9 cellular contexts compared by ENCODE assay signal in the genomic region with DNA sequence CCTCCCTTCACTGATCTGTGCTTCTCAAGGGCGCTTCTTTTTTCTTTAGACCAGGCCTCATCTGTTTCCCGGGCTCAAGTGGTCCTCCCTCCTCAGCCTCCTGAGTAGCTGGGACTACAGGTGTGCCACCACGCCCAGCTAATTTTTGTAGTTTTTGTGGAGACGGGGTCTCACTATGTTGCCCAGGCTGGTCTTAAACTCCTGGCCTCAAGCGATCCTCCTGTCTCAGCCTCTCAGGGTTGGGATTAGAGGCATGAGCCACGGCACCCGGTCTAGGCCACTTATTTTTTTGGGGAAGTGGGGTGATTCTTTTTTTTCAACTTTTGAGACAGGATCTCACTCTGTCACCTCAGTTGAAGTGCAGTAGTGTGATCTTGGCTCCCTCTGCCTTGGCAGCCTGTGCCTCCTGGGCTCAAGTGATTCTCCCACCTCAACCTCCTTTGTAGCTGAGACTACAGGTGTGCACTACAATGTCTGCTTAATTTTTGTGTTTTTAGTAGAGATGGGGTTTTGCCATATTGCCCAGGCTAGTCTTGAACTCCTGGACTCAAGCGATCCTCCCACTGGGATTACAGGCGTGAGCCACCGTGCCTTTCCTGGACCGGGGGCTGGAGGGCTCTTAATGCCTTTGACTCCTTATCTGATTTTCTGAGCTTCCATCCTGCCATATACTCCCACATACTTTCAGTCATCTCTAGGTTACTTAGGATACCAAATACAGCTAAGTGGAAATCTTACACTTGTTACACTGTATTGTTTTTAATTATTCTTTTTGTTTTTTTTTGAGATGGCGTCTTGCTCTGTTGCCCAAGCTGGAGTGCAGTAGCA.
DNase-seq lines count a peak whose midpoint lies in the region; ATAC-seq and TF ChIP-seq lines count a peak whose summit lies in the region.
"Had no signal": no experiment of that assay in that cellular context is flagged by ENCODE, and none has a peak within 500 bp of the region (broad histone marks: within the 10 kb centered on the region; RNA-seq: fewer than 3 reads in every experiment).

No MANE protein-coding gene starts in this region.

- TF ChIP-seq CTCF in GM06990 (IDR thresholded peaks at IDR 0.05; ENCODE audit: insufficient read depth, low read length, poor library complexity, severe bottlenecking) (no peak), RWPE2 (IDR thresholded peaks at IDR 0.05; ENCODE audit: poor library complexity, severe bottlenecking) (no peak), fibroblast of mammary gland (conservative IDR thresholded peaks at IDR 0.05; ENCODE audit: control insufficient read depth, insufficient read depth, low read depth, low read length) (no peak)

- ATAC-seq in RWPE2 (ENCODE audit: low read depth) = no peak
- ATAC-seq in HG03571 (IDR thresholded peaks at IDR 0.05; ENCODE audit: unreplicated experiment) = no peak

- no peaks in the 10 kb centered on the region for H3K9me3 ChIP-seq in RWPE2 (ENCODE audit: severe bottlenecking)

- H3K36me3 ChIP-seq in GM06990 (ENCODE audit: control insufficient read depth, insufficient read depth, low read length) (no peaks in the 10 kb centered on the region), RWPE2 (ENCODE audit: low read depth) (no peaks in the 10 kb centered on the region)

- no peaks in the 10 kb centered on the region for H3K4me1 ChIP-seq in RWPE2 (ENCODE audit: insufficient read depth, poor library complexity, severe bottlenecking)

- no peaks in the 10 kb centered on the region for H3K27me3 ChIP-seq in GM06990 (replicated peaks; ENCODE audit: control insufficient read depth, insufficient read depth, low read length)
- no peaks in the 10 kb centered on the region for H3K27me3 ChIP-seq in RWPE2 (ENCODE audit: insufficient read depth, poor library complexity, severe bottlenecking)

- H3K4me3 ChIP-seq in GM06990 (replicated peaks; ENCODE audit: low read depth, low read length) = peak overlapping the region; percentile 52; the same call in 1 of the 2 replicates
- peak overlapping the region; percentile 45 for H3K4me3 ChIP-seq in RWPE2 (ENCODE audit: severe bottlenecking)
- peak overlapping the region; percentile 15 for H3K4me3 ChIP-seq in fibroblast of mammary gland (ENCODE audit: control insufficient read depth, low read depth, low read length)
- H3K4me3 ChIP-seq in skeletal muscle cell (ENCODE audit: low read depth, low read length) = peak overlapping the region; percentile 46

- no peak overlapping the region for H3K27ac ChIP-seq in RWPE2 (ENCODE audit: poor library complexity, severe bottlenecking)
- H3K27ac ChIP-seq: epithelial cell of prostate had no signal

- DNase-seq in GM06990 (ENCODE audit: extremely low read depth, insufficient read length) (no peak), RWPE2 (ENCODE audit: low spot score) (no peak), fibroblast of mammary gland (ENCODE audit: low read depth) (no peak), skeletal muscle cell (ENCODE audit: low read depth) (no peak), NOMO-1 (lab: John Stamatoyannopoulos, UW; ENCODE audit: unreplicated experiment in 2 of 2) (no peak), pons (ENCODE audit: low spot score) (no peak)
- no peak for DNase-seq in stimulated activated CD4-positive, alpha-beta T cell treated with anti-CD3 and anti-CD28 coated beads, Interleukin-12 subunit alpha, Interleukin-12 subunit beta, amount 100 ng/mL, for 4 hours
